Comparison of ENCODE assay signal across 16 cellular contexts in the genomic region with DNA sequence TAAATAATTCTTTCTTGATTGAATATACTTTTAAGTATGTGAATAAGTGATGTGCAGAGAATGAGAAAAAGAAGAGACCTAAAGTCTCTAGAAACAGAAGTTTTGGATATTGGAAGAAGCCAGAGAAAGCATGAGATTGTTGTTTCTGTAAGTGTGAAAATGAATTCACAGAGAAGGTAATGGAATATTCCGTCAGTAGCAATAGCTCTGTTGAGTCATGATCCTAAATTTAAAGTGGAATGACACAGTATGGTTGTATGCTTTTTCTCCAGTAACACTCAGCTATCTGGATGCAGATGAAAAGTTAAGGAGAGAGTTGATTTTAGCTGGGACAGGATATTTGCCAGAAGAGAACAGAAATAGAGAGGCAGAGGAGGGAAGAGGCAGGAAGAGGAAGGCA.
A peak's percentile ranks its signal among the peaks of the same experiment; 100 is the strongest.
DNase-seq lines count a peak whose midpoint lies in the region; ATAC-seq and TF ChIP-seq lines count a peak whose summit lies in the region.
"Had no signal": no experiment of that assay in that cellular context is flagged by ENCODE, and none has a peak within 500 bp of the region (broad histone marks: within the 10 kb centered on the region; RNA-seq: fewer than 3 reads in every experiment).

No MANE protein-coding gene starts in this region.

- H3K18ac ChIP-seq in IMR-90 (ENCODE audit: low read depth, low read length): no peak overlapping the region

- no peaks in the 10 kb centered on the region for H3K79me2 ChIP-seq in smooth muscle cell (ENCODE audit: low read depth)

- BruUV-seq in IMR-90 (replicated peaks; lab: Mats Ljungman, UMichigan): no TSS peak

- H3K56ac ChIP-seq in IMR-90 (ENCODE audit: extremely low read depth, insufficient read depth, low read length): no peak overlapping the region

- no CpG with 5 or more reads among the region's 1 CpG for WGBS in IMR-90 (ENCODE audit: extremely low coverage in 2 of 2, insufficient read length in 1 of 2), 2 experiments
- 14% methylated on average over 1 of the region's 1 CpG for WGBS in smooth muscle cell (ENCODE audit: low lambda C conversion rate)

- H3K4me2 ChIP-seq in IMR-90 (ENCODE audit: low read depth, low read length) (peak overlapping the region; percentile 24; the same call in 1 of the 2 replicates), smooth muscle cell (no peak overlapping the region)

- H2AFZ ChIP-seq in IMR-90 (replicated peaks; ENCODE audit: low read length, poor library complexity) (no peak overlapping the region), smooth muscle cell (ENCODE audit: low read depth) (peak overlapping the region; percentile 69)

- intact Hi-C loops in IMR-90 (cut with micrococcal nuclease): no loop called here

- H2AK9ac ChIP-seq in IMR-90 (replicated peaks; ENCODE audit: low read depth, low read length, poor library complexity): no peak overlapping the region

- H3K4me1 ChIP-seq in IMR-90 (ENCODE audit: control insufficient read depth, insufficient read depth, low read length) (peaks cover 1% of the 10 kb centered on the region; the same call in 1 of the 2 replicates), smooth muscle cell (ENCODE audit: low read depth) (no peaks in the 10 kb centered on the region), right atrium auricular region (no peaks in the 10 kb centered on the region)
- H3K4me1 ChIP-seq: BE2C had no signal

- dilution Hi-C loops in IMR-90 (cut with HindIII; ENCODE audit: low sequenced_read_pairs, unreplicated experiment): no loop called here

- peak overlapping the region; percentile 10 for H2BK5ac ChIP-seq in IMR-90 (ENCODE audit: low read depth, low read length, poor library complexity, severe bottlenecking)

- no peaks in the 10 kb centered on the region for H3K36me3 ChIP-seq in IMR-90 (ENCODE audit: control insufficient read depth, insufficient read depth, low read length)
- no peaks in the 10 kb centered on the region for H3K36me3 ChIP-seq in smooth muscle cell (ENCODE audit: low read depth)
- no peaks in the 10 kb centered on the region for H3K36me3 ChIP-seq in right atrium auricular region
- H3K36me3 ChIP-seq: BE2C had no signal

- H4K91ac ChIP-seq in IMR-90 (ENCODE audit: insufficient read depth, low read depth, low read length): no peak overlapping the region

- H2BK20ac ChIP-seq in IMR-90 (ENCODE audit: low read depth, low read length): no peak overlapping the region

- no peaks in the 10 kb centered on the region for H3K9me3 ChIP-seq in IMR-90 (ENCODE audit: control insufficient read depth, insufficient read depth, low read length)
- no peaks in the 10 kb centered on the region for H3K9me3 ChIP-seq in smooth muscle cell (replicated peaks; ENCODE audit: low read depth)
- no peaks in the 10 kb centered on the region for H3K9me3 ChIP-seq in right atrium auricular region
- H3K9me3 ChIP-seq: BE2C had no signal

- H4K8ac ChIP-seq in IMR-90 (ENCODE audit: low read depth in 2 of 2, low read length in 2 of 2): no peak overlapping the region

- H3K27ac ChIP-seq in IMR-90 (ENCODE audit: insufficient read depth, low read length) (no peak overlapping the region), smooth muscle cell (ENCODE audit: low read depth) (peak overlapping the region; percentile 57), right atrium auricular region (no peak overlapping the region)
- H3K27ac ChIP-seq: C4-2B, HL-60 had no signal

- no peak overlapping the region for H2AK5ac ChIP-seq in IMR-90 (ENCODE audit: low read depth, low read length)

- in situ Hi-C loops in IMR-90 (cut with MboI; ENCODE audit: low sequenced_read_pairs): no loop called here

- DNase-seq in AG08396 (ENCODE audit: low spot score): peak; percentile 4
- DNase-seq in IMR-90: peak; percentile 51
- DNase-seq in fibroblast of villous mesenchyme (ENCODE audit: low read depth): peak; percentile 14
- no peak for DNase-seq in smooth muscle cell (lab: John Stamatoyannopoulos, UW; ENCODE audit: unreplicated experiment)
- DNase-seq in right atrium auricular region (ENCODE audit: low spot score): no peak
- no peak for DNase-seq in NCI-H1436 (lab: John Stamatoyannopoulos, UW)
- DNase-seq in activated CD4-positive, alpha-beta T cell treated with anti-CD3 and anti-CD28 coated beads, Interleukin-2, amount 50 U/mL, for 4 hours: no peak
- no peak for DNase-seq in activated CD8-positive, alpha-beta memory T cell treated with anti-CD3 and anti-CD28 coated beads, Interleukin-2, amount 50 U/mL, for 48 hours
- DNase-seq: BE2C; CD4-positive, alpha-beta memory T cell; DMS79 treated with DMSO at 0.1 percent for 48 hours; GDM1; HCEC 1CT had no signal

- no peak overlapping the region for H3K9ac ChIP-seq in IMR-90 (ENCODE audit: low read depth, low read length)
- H3K9ac ChIP-seq in smooth muscle cell (ENCODE audit: low read depth): no peak overlapping the region

- TF ChIP-seq CTCF in IMR-90 (conservative IDR thresholded peaks at IDR 0.05; ENCODE audit: low read depth, low read length): no peak
- TF ChIP-seq CTCF in fibroblast of villous mesenchyme (IDR thresholded peaks at IDR 0.05; ENCODE audit: insufficient read depth, low read depth, low read length): no peak
- TF ChIP-seq CTCF in smooth muscle cell (IDR thresholded peaks at IDR 0.05; ENCODE audit: borderline replicate concordance, insufficient read depth, poor library complexity, severe bottlenecking): no peak
- no peak for TF ChIP-seq CTCF in right atrium auricular region (IDR thresholded peaks at IDR 0.05)

- POLR2A ChIA-PET in IMR-90 (lab: Charles Lee; ENCODE audit: unreplicated experiment): no interaction called here

- no peak overlapping the region; the same call in 1 of the 2 replicates for H2BK120ac ChIP-seq in IMR-90 (ENCODE audit: low read depth, low read length)

- TF ChIP-seq RAD21 in IMR-90 (IDR thresholded peaks at IDR 0.05; ENCODE audit: low read length): no peak

- no peak overlapping the region for H3K23ac ChIP-seq in IMR-90 (ENCODE audit: low read depth, low read length)

- no peak overlapping the region for H2BK15ac ChIP-seq in IMR-90 (ENCODE audit: low read depth, low read length)

- CTCF ChIA-PET in IMR-90 (lab: Yijun Ruan, JAX): no interaction called here

- H3K9me1 ChIP-seq in IMR-90 (ENCODE audit: insufficient read depth, low read length): no peaks in the 10 kb centered on the region

- H3K4me3 ChIP-seq in IMR-90 (ENCODE audit: insufficient read depth, low read depth, low read length) (no peak overlapping the region), fibroblast of villous mesenchyme (ENCODE audit: low read depth, low read length) (no peak overlapping the region), smooth muscle cell (no peak overlapping the region), right atrium auricular region (no peak overlapping the region)
- H3K4me3 ChIP-seq: K562 had no signal

- no peaks in the 10 kb centered on the region for H3F3A ChIP-seq in smooth muscle cell (ENCODE audit: low read depth)

- TF ChIP-seq POLR2A in IMR-90 (IDR thresholded peaks at IDR 0.05; ENCODE audit: low read depth, low read length): no peak

- no peak overlapping the region for H4K5ac ChIP-seq in IMR-90 (ENCODE audit: low read depth, low read length)

- no peak overlapping the region for H3K14ac ChIP-seq in IMR-90 (replicated peaks; ENCODE audit: low read depth, low read length)

- H3K4ac ChIP-seq in IMR-90 (ENCODE audit: low read depth, low read length): no peak overlapping the region

- H3K79me1 ChIP-seq in IMR-90 (ENCODE audit: low read depth in 1 of 2, low read length in 2 of 2): no peaks in the 10 kb centered on the region

- H4K20me1 ChIP-seq in IMR-90 (ENCODE audit: insufficient read depth, low read length) (no peaks in the 10 kb centered on the region), smooth muscle cell (ENCODE audit: low read depth) (no peaks in the 10 kb centered on the region)

- ATAC-seq in IMR-90 (ENCODE audit: low read depth): peak; percentile 48
- ATAC-seq: K562 had no signal

- H3K27me3 ChIP-seq in IMR-90 (ENCODE audit: control insufficient read depth, insufficient read depth, low read length): no peaks in the 10 kb centered on the region
- no peaks in the 10 kb centered on the region for H3K27me3 ChIP-seq in smooth muscle cell (ENCODE audit: low read depth)
- H3K27me3 ChIP-seq in right atrium auricular region: no peaks in the 10 kb centered on the region
- H3K27me3 ChIP-seq: BE2C had no signal

TF ChIP-seq in IMR-90, 13 proteins besides CTCF, POLR2A, EP300 and RAD21:
- TF ChIP-seq RCOR1 (IDR thresholded peaks at IDR 0.05; ENCODE audit: insufficient replicate concordance, low read length): no peak
- no peak for TF ChIP-seq RFX5 (IDR thresholded peaks at IDR 0.05; ENCODE audit: low read depth, low read length)
- no peak for TF ChIP-seq CEBPB (IDR thresholded peaks at IDR 0.05; ENCODE audit: low read depth, low read length)
- no peak for TF ChIP-seq MAZ (IDR thresholded peaks at IDR 0.05; ENCODE audit: borderline replicate concordance, low read depth, low read length)
- TF ChIP-seq SMC3 (IDR thresholded peaks at IDR 0.05; ENCODE audit: low read depth, low read length): no peak
- TF ChIP-seq MXI1 (IDR thresholded peaks at IDR 0.05; ENCODE audit: borderline replicate concordance, low read depth, low read length): no peak
- TF ChIP-seq BHLHE40 (IDR thresholded peaks at IDR 0.05; ENCODE audit: low read depth, low read length): no peak
- TF ChIP-seq USF2 (IDR thresholded peaks at IDR 0.05; ENCODE audit: low read depth, low read length): no peak
- no peak for TF ChIP-seq FOS (IDR thresholded peaks at IDR 0.05; ENCODE audit: low read depth, low read length)
- no peak for TF ChIP-seq CHD1 (IDR thresholded peaks at IDR 0.05; ENCODE audit: low read depth, low read length)
- TF ChIP-seq, protein P1, sequence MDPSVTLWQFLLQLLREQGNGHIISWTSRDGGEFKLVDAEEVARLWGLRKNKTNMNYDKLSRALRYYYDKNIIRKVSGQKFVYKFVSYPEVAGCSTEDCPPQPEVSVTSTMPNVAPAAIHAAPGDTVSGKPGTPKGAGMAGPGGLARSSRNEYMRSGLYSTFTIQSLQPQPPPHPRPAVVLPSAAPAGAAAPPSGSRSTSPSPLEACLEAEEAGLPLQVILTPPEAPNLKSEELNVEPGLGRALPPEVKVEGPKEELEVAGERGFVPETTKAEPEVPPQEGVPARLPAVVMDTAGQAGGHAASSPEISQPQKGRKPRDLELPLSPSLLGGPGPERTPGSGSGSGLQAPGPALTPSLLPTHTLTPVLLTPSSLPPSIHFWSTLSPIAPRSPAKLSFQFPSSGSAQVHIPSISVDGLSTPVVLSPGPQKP (IDR thresholded peaks at IDR 0.05; ENCODE audit: borderline replicate concordance, low read depth, low read length): no peak
- no peak for TF ChIP-seq MAFK (IDR thresholded peaks at IDR 0.05; ENCODE audit: low read depth, low read length)
- no peak for TF ChIP-seq NFE2L2 (IDR thresholded peaks at IDR 0.05; ENCODE audit: low read depth, low read length)

Comparison
In these comparisons a context has a peak if more than half of its experiments do, and no peak if none do; other contexts are left out.
1. DNase-seq: peak in AG08396 (single experiment), IMR-90 (single experiment) and fibroblast of villous mesenchyme (single experiment); none in smooth muscle cell (single experiment), right atrium auricular region (single experiment), NCI-H1436 (single experiment), activated CD4-positive, alpha-beta T cell treated with anti-CD3 and anti-CD28 coated beads, Interleukin-2, amount 50 U/mL, for 4 hours (0 of 2) and activated CD8-positive, alpha-beta memory T cell treated with anti-CD3 and anti-CD28 coated beads, Interleukin-2, amount 50 U/mL, for 48 hours (single experiment).